1 cellular context compared by ENCODE assay signal in the genomic region with DNA sequence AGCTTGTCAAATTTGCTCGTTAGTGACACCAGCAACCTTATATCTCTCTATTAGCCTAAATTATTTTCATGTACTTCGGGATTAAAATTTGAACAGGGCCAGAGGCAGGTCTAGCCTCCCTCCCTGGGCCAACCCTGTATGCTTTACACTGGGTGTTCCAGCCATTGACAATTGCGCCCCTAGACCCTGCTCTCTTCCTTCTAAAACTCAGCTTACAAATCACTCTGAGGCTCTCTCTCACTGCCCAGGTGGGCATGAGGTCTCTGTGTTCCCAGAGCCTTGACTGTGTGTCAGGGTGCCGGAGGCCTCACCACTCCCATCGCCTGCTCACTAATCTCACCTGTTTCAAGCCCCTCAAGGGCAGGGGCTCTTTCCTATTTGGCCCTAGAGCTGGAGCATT.
TF ChIP-seq lines count a peak whose summit lies in the region.

No MANE protein-coding gene starts in this region.

TF ChIP-seq in SK-N-SH treated with all-trans-retinoic acid at 6 μM for 48 hours, 23 proteins besides CTCF, POLR2A, EP300 and RAD21 (continued from another document):
- TF ChIP-seq, protein P1, sequence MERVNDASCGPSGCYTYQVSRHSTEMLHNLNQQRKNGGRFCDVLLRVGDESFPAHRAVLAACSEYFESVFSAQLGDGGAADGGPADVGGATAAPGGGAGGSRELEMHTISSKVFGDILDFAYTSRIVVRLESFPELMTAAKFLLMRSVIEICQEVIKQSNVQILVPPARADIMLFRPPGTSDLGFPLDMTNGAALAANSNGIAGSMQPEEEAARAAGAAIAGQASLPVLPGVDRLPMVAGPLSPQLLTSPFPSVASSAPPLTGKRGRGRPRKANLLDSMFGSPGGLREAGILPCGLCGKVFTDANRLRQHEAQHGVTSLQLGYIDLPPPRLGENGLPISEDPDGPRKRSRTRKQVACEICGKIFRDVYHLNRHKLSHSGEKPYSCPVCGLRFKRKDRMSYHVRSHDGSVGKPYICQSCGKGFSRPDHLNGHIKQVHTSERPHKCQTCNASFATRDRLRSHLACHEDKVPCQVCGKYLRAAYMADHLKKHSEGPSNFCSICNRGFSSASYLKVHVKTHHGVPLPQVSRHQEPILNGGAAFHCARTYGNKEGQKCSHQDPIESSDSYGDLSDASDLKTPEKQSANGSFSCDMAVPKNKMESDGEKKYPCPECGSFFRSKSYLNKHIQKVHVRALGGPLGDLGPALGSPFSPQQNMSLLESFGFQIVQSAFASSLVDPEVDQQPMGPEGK (CRISPR knock-in tag; IDR thresholded peaks at IDR 0.05; ENCODE audit: borderline replicate concordance) = no peak
